In genomic region chr2:101743288-101743687, GRCh38 we compare ENCODE assay signal across 12 cellular contexts. TPM values are rescaled to one million over a fixed set of nuclear protein-coding genes. Genes with fewer than 3 reads are reported as not detected.
DNase-seq lines count a peak whose midpoint lies in the region; ATAC-seq, FAIRE-seq and TF ChIP-seq lines count a peak whose summit lies in the region.
"Had no signal": no experiment of that assay in that cellular context is flagged by ENCODE, and none has a peak within 500 bp of the region (broad histone marks: within the 10 kb centered on the region; RNA-seq: fewer than 3 reads in every experiment).

No MANE protein-coding gene starts in this region.

- peaks cover 17 to 96% (median 85%) of the 10 kb centered on the region in 9 donors for H3K4me1 ChIP-seq in heart right ventricle
- H3K4me1 ChIP-seq in kidney (ENCODE audit: control insufficient read depth in 1 of 2, insufficient read depth in 1 of 2, low read depth in 1 of 2, low read length in 2 of 2): peaks cover 10 to 15% of the 10 kb centered on the region in 2 donors

- TF ChIP-seq CTCF in heart right ventricle (IDR thresholded peaks at IDR 0.05): no peak
- TF ChIP-seq CTCF in kidney (IDR thresholded peaks at IDR 0.05; ENCODE audit: borderline replicate concordance, extremely low read depth, insufficient read depth): no peak

- H3K4me1 Mint-ChIP-seq in activated CD4-positive, alpha-beta T cell treated with anti-CD3 and anti-CD28 coated beads, Interleukin-2, amount 10 ng/mL, durations not matched to agents 24 days and 14 days: peaks cover 51% of the 10 kb centered on the region
- H3K4me1 Mint-ChIP-seq in activated naive CD8-positive, alpha-beta T cell treated with anti-CD3 and anti-CD28 coated beads, Interleukin-2, amount 10 ng/mL, durations not matched to agents 7 days and 5 days: peaks cover 45% of the 10 kb centered on the region
- peaks cover 47 to 88% of the 10 kb centered on the region in 2 donors for H3K4me1 Mint-ChIP-seq in stimulated activated naive B cell treated with anti-CD40 and anti-IgM and Interleukin-4, amounts not matched to agents 10 μg/mL and 1 μg/mL and 100 μg/mL, for 72 hours

- H3K36me3 ChIP-seq in heart right ventricle (no peaks in the 10 kb centered on the region), kidney (ENCODE audit: control insufficient read depth in 1 of 2, insufficient read depth in 2 of 2, low read length in 2 of 2) (no peaks in the 10 kb centered on the region)

- H3K27ac Mint-ChIP-seq in activated CD4-positive, alpha-beta T cell treated with anti-CD3 and anti-CD28 coated beads, Interleukin-2, amount 10 ng/mL, durations not matched to agents 24 days and 14 days: peak overlapping the region; percentile 69
- H3K27ac Mint-ChIP-seq in activated naive CD8-positive, alpha-beta T cell treated with anti-CD3 and anti-CD28 coated beads, Interleukin-2, amount 10 ng/mL, durations not matched to agents 7 days and 5 days: peak overlapping the region; percentile 47
- peak overlapping the region; percentile 76 for H3K27ac Mint-ChIP-seq in stimulated activated naive B cell treated with anti-CD40 and anti-IgM and Interleukin-4, amounts not matched to agents 10 μg/mL and 1 μg/mL and 100 μg/mL, for 72 hours
- H3K27ac Mint-ChIP-seq: dendritic cell treated with granulocyte-macrophage colony-stimulating factor and Interleukin-4, amounts not matched to agents 40 ng/mL and 50 ng/mL, for 4 days had no signal

- no peak for FAIRE-seq in kidney (lab: Jason Lieb, UNC)
- FAIRE-seq: A549 had no signal

- no peaks in the 10 kb centered on the region for H3K27me3 Mint-ChIP-seq in activated CD4-positive, alpha-beta T cell treated with anti-CD3 and anti-CD28 coated beads, Interleukin-2, amount 10 ng/mL, durations not matched to agents 24 days and 14 days
- H3K27me3 Mint-ChIP-seq in activated naive CD8-positive, alpha-beta T cell treated with anti-CD3 and anti-CD28 coated beads, Interleukin-2, amount 10 ng/mL, durations not matched to agents 7 days and 5 days: no peaks in the 10 kb centered on the region
- H3K27me3 Mint-ChIP-seq in stimulated activated naive B cell treated with anti-CD40 and anti-IgM and Interleukin-4, amounts not matched to agents 10 μg/mL and 1 μg/mL and 100 μg/mL, for 72 hours: no peaks in the 10 kb centered on the region
- H3K27me3 Mint-ChIP-seq: dendritic cell treated with granulocyte-macrophage colony-stimulating factor and Interleukin-4, amounts not matched to agents 40 ng/mL and 50 ng/mL, for 4 days had no signal

- intact Hi-C loops in activated CD4-positive, alpha-beta T cell treated with anti-CD3 and anti-CD28 coated beads, Interleukin-2, amount 10 ng/mL, durations not matched to agents 24 days and 14 days (cut with micrococcal nuclease): no loop called here
- intact Hi-C loops in heart right ventricle (cut with DNase I) (loop anchor here in 1 of 10 donors (5.0 kb wide), 1 partner anchor 36 kb away; no protein-coding TSS in a partner anchor), kidney (cut with DNase I) (no loop called here)

- 38 to 47% methylated on average over 3 of the region's 3 CpGs for WGBS in heart right ventricle, 2 donors

- peaks cover 2% of the 10 kb centered on the region for H3K36me3 Mint-ChIP-seq in activated CD4-positive, alpha-beta T cell treated with anti-CD3 and anti-CD28 coated beads, Interleukin-2, amount 10 ng/mL, durations not matched to agents 24 days and 14 days (ENCODE audit: low read depth)
- H3K36me3 Mint-ChIP-seq in activated naive CD8-positive, alpha-beta T cell treated with anti-CD3 and anti-CD28 coated beads, Interleukin-2, amount 10 ng/mL, durations not matched to agents 7 days and 5 days: peaks cover 8% of the 10 kb centered on the region
- peaks cover 24 to 29% of the 10 kb centered on the region in 2 donors for H3K36me3 Mint-ChIP-seq in stimulated activated naive B cell treated with anti-CD40 and anti-IgM and Interleukin-4, amounts not matched to agents 10 μg/mL and 1 μg/mL and 100 μg/mL, for 72 hours

- DNase-seq in activated CD4-positive, alpha-beta T cell treated with anti-CD3 and anti-CD28 coated beads, Interleukin-2, amount 10 ng/mL, durations not matched to agents 24 days and 14 days: no peak
- no peak for DNase-seq in activated CD4-positive, alpha-beta T cell treated with anti-CD3 and anti-CD28 coated beads, Interleukin-2, amount 50 U/mL, for 48 hours
- no peak for DNase-seq in activated naive CD8-positive, alpha-beta T cell treated with anti-CD3 and anti-CD28 coated beads, Interleukin-2, amount 10 ng/mL, durations not matched to agents 7 days and 5 days
- no peak for DNase-seq in heart right ventricle
- no peak for DNase-seq in stimulated activated naive B cell treated with anti-CD40 and anti-IgM and Interleukin-4, amounts not matched to agents 10 μg/mL and 1 μg/mL and 100 μg/mL, for 72 hours
- DNase-seq in effector CD8-positive, alpha-beta T cell (lab: John Stamatoyannopoulos, UW): no peak
- DNase-seq in kidney: no peak
- DNase-seq: GF-D8, NCI-H1417 treated with DMSO at 0.1 percent for 48 hours had no signal

- H3K27me3 ChIP-seq in heart right ventricle: no peaks in the 10 kb centered on the region

- POLR2A ChIA-PET in activated naive CD8-positive, alpha-beta T cell treated with anti-CD3 and anti-CD28 coated beads, Interleukin-2, amount 10 ng/mL, durations not matched to agents 7 days and 5 days (lab: Charles Lee): no interaction called here

- peak; percentile 16 for ATAC-seq in activated naive CD8-positive, alpha-beta T cell treated with anti-CD3 and anti-CD28 coated beads, Interleukin-2, amount 10 ng/mL, durations not matched to agents 7 days and 5 days (ENCODE audit: low read depth)
- ATAC-seq in heart right ventricle: peak in 3 of 8 donors; percentile 37 to 64 (median 45)
- ATAC-seq in stimulated activated naive B cell treated with anti-CD40 and anti-IgM and Interleukin-4, amounts not matched to agents 10 μg/mL and 1 μg/mL and 100 μg/mL, for 72 hours (replicated peaks): peak in 1 of 2 donors; percentile 18
- ATAC-seq in GM18498 (IDR thresholded peaks at IDR 0.05; ENCODE audit: unreplicated experiment): no peak
- ATAC-seq: A549 had no signal

- H3K4me3 Mint-ChIP-seq in activated CD4-positive, alpha-beta T cell treated with anti-CD3 and anti-CD28 coated beads, Interleukin-2, amount 10 ng/mL, durations not matched to agents 24 days and 14 days: no peak overlapping the region
- H3K4me3 Mint-ChIP-seq in activated naive CD8-positive, alpha-beta T cell treated with anti-CD3 and anti-CD28 coated beads, Interleukin-2, amount 10 ng/mL, durations not matched to agents 7 days and 5 days: no peak overlapping the region
- peak overlapping the region in 1 of 2 donors; percentile 19 for H3K4me3 Mint-ChIP-seq in stimulated activated naive B cell treated with anti-CD40 and anti-IgM and Interleukin-4, amounts not matched to agents 10 μg/mL and 1 μg/mL and 100 μg/mL, for 72 hours
- H3K4me3 Mint-ChIP-seq: dendritic cell treated with granulocyte-macrophage colony-stimulating factor and Interleukin-4, amounts not matched to agents 40 ng/mL and 50 ng/mL, for 4 days had no signal

- H3K27ac ChIP-seq in heart right ventricle (peak overlapping the region in 7 of 10 donors; percentile 28 to 71 (median 66)), kidney (ENCODE audit: low read depth in 2 of 2, low read length in 2 of 2) (no peak overlapping the region)

- H3K9me3 ChIP-seq in heart right ventricle (no peaks in the 10 kb centered on the region), kidney (ENCODE audit: control insufficient read depth in 1 of 2, low read length in 2 of 2) (no peaks in the 10 kb centered on the region)
- H3K9me3 ChIP-seq: A549 had no signal

- H3K9me3 Mint-ChIP-seq in activated CD4-positive, alpha-beta T cell treated with anti-CD3 and anti-CD28 coated beads, Interleukin-2, amount 10 ng/mL, durations not matched to agents 24 days and 14 days: no peaks in the 10 kb centered on the region
- no peaks in the 10 kb centered on the region for H3K9me3 Mint-ChIP-seq in activated naive CD8-positive, alpha-beta T cell treated with anti-CD3 and anti-CD28 coated beads, Interleukin-2, amount 10 ng/mL, durations not matched to agents 7 days and 5 days
- peaks cover 1 to 3% of the 10 kb centered on the region in 2 donors for H3K9me3 Mint-ChIP-seq in stimulated activated naive B cell treated with anti-CD40 and anti-IgM and Interleukin-4, amounts not matched to agents 10 μg/mL and 1 μg/mL and 100 μg/mL, for 72 hours
- H3K9me3 Mint-ChIP-seq: dendritic cell treated with granulocyte-macrophage colony-stimulating factor and Interleukin-4, amounts not matched to agents 40 ng/mL and 50 ng/mL, for 4 days had no signal

- no peak overlapping the region for H3K4me3 ChIP-seq in heart right ventricle
- H3K4me3 ChIP-seq in kidney (ENCODE audit: low read length in 2 of 2): no peak overlapping the region
- H3K4me3 ChIP-seq: A549 had no signal

- H3K9ac ChIP-seq in kidney (ENCODE audit: low read length in 2 of 2): no peak overlapping the region

RNA-seq across cellular contexts. Expression of gene MAP4K4, which starts 45.8 kb away (rescaled TPM):
- 41.2 and 42.6 TPM in 2 replicates for total RNA-seq in activated CD4-positive, alpha-beta T cell treated with anti-CD3 and anti-CD28 coated beads, Interleukin-2, amount 10 ng/mL, durations not matched to agents 24 days and 14 days
- 10 to 100 TPM; 79.8 to 84.5 TPM for total RNA-seq in activated naive CD8-positive, alpha-beta T cell treated with anti-CD3 and anti-CD28 coated beads, Interleukin-2, amount 10 ng/mL, durations not matched to agents 7 days and 5 days
- 100 to 1,000 TPM in 5 of 10 donors, 10 to 100 TPM in 5; 74.5 to 116 (median 96.0) TPM for total RNA-seq in heart right ventricle
- polyA plus RNA-seq in heart right ventricle: 10 to 100 TPM; 44.3 to 46.2 TPM
- 62.8 TPM for total RNA-seq in kidney
- polyA plus RNA-seq in kidney (ENCODE audit: insufficient read depth, low read depth, low replicate concordance): 8.4 TPM

Comparison
In these comparisons a context has a peak if more than half of its experiments do, and no peak if none do; other contexts are left out.
1. H3K27ac ChIP-seq: peak in heart right ventricle (7 of 10); none in kidney (0 of 2).
2. Peak in every context shown above with its lines, with median percentiles within 50 percentile points of each other: H3K27ac Mint-ChIP-seq.